In genomic region chr21:26148071-26148470, GRCh38 we compare ENCODE assay signal across 1 cellular context.
A peak's percentile ranks its signal among the peaks of the same experiment; 100 is the strongest.
TF ChIP-seq lines count a peak whose summit lies in the region.

No MANE protein-coding gene starts in this region.

TF ChIP-seq in endothelial cell of umbilical vein, 7 proteins besides CTCF, POLR2A, EP300 and RAD21:
- TF ChIP-seq POLR2AphosphoS5 (IDR thresholded peaks at IDR 0.05; ENCODE audit: insufficient read depth, low read depth, low read length) (peak; percentile 43), JUN (IDR thresholded peaks at IDR 0.05; ENCODE audit: borderline replicate concordance, insufficient read depth, insufficient read length, low read depth) (no peak), FOS (IDR thresholded peaks at IDR 0.05; ENCODE audit: borderline replicate concordance, insufficient read depth, low read length) (no peak)
